ENCODE assay signal across 8 cellular contexts in genomic region chr1:181149326-181150000, GRCh38.
A peak's percentile ranks its signal among the peaks of the same experiment; 100 is the strongest.
DNase-seq lines count a peak whose midpoint lies in the region; ATAC-seq and TF ChIP-seq lines count a peak whose summit lies in the region.

No MANE protein-coding gene starts in this region.

- H3K23me2 ChIP-seq in H9 (ENCODE audit: insufficient read length, low read depth, low read length, poor library complexity, severe bottlenecking), result no peaks in the 10 kb centered on the region

- no peak overlapping the region for H3K56ac ChIP-seq in H9 (ENCODE audit: insufficient read length, low read depth, low read length)

- H3K27ac ChIP-seq in H9 (ENCODE audit: insufficient read length, low read depth, low read length), result no peak overlapping the region

- H2BK5ac ChIP-seq in H9 (ENCODE audit: insufficient read length, low read length), result no peak overlapping the region

- H3K4me2 ChIP-seq in H9 (ENCODE audit: insufficient read depth, insufficient read length, low read length), result no peak overlapping the region

- H3K36me3 Mint-ChIP-seq in H9 (ENCODE audit: insufficient read depth in 1 of 3, low read depth in 3 of 3), result peaks cover 0 to 3% (median 0%) of the 10 kb centered on the region in 3 experiments; a peak in 1 of 7 replicates

- H3K9me3 ChIP-seq in H9 (ENCODE audit: control insufficient read depth, low read depth, low read length), result no peaks in the 10 kb centered on the region

- H4K8ac ChIP-seq in H9 (replicated peaks; ENCODE audit: insufficient read length, low read depth, low read length), result no peak overlapping the region

- H3K79me1 ChIP-seq in H9 (ENCODE audit: insufficient read depth, low read depth, low read length, poor library complexity, severe bottlenecking), result no peaks in the 10 kb centered on the region

- no peak overlapping the region for H3K14ac ChIP-seq in H9 (ENCODE audit: insufficient read depth, low read length)

- ATAC-seq in GM18861 (IDR thresholded peaks at IDR 0.05; ENCODE audit: unreplicated experiment), result peak; percentile 68
- ATAC-seq in HG02623 (IDR thresholded peaks at IDR 0.05; ENCODE audit: unreplicated experiment), result peak; percentile 82

- H2BK20ac ChIP-seq in H9 (ENCODE audit: low read depth, low read length, poor library complexity, severe bottlenecking), result no peak overlapping the region

- no peak overlapping the region for H3K23ac ChIP-seq in H9 (ENCODE audit: insufficient read length, low read depth, low read length)

- H2AFZ ChIP-seq in H9 (ENCODE audit: low read length), result no peak overlapping the region

- TF ChIP-seq CTCF in H9 (conservative IDR thresholded peaks at IDR 0.05), result no peak

- H4K20me1 ChIP-seq in H9 (ENCODE audit: control insufficient read depth, insufficient read depth, insufficient read length), result no peaks in the 10 kb centered on the region

- H4K91ac ChIP-seq in H9 (ENCODE audit: insufficient read length, low read depth, low read length), result no peak overlapping the region

- no peak overlapping the region for H2BK120ac ChIP-seq in H9 (ENCODE audit: low read depth, low read length, poor library complexity, severe bottlenecking)

- H3T11ph ChIP-seq in H9 (ENCODE audit: low read length), result no peak overlapping the region

- H3K27me3 Mint-ChIP-seq in H9 (ENCODE audit: low read depth), result peaks cover 12% of the 10 kb centered on the region

- H4K5ac ChIP-seq in H9 (ENCODE audit: insufficient read length, low read depth, low read length), result no peak overlapping the region

- peaks cover 8 to 10% of the 10 kb centered on the region in 2 experiments; a peak in 3 of 5 replicates for H3K9me3 Mint-ChIP-seq in H9

- H3K4me1 Mint-ChIP-seq in H9, result peaks cover 12 to 19% of the 10 kb centered on the region in 2 experiments

- no peaks in the 10 kb centered on the region for H3K79me2 ChIP-seq in H9 (ENCODE audit: insufficient read depth, low read length)

- H2BK12ac ChIP-seq in H9 (ENCODE audit: insufficient read length, low read depth, low read length), result no peak overlapping the region

- H3K27ac Mint-ChIP-seq in H9, result peak overlapping the region in 1 of 3 experiments; percentile 62; a peak in 1 of 7 replicates

- no CpG with 5 or more reads among the region's 10 CpGs for WGBS in H9 (ENCODE audit: extremely low coverage, insufficient read length, low lambda C conversion rate)

- H3K4ac ChIP-seq in H9 (ENCODE audit: low read depth, low read length), result no peak overlapping the region

- no peak overlapping the region for H2AK5ac ChIP-seq in H9 (ENCODE audit: insufficient read length, low read length)

- peak; percentile 59 for DNase-seq in NCI-H187 treated with DMSO at 0.1 percent for 48 hours (lab: John Stamatoyannopoulos, UW)
- peak; percentile 50 for DNase-seq in activated T-cell treated with anti-CD3 and anti-CD28 coated beads for 4 hours
- DNase-seq in stimulated activated CD4-positive, alpha-beta T cell treated with anti-CD3 and anti-CD28 coated beads, Interleukin-12 subunit alpha, Interleukin-12 subunit beta, amount 100 ng/mL, for 48 hours (ENCODE audit: low read depth in 2 of 3, low spot score in 1 of 3), result peak; percentile 49 to 55 (median 55)
- no peak for DNase-seq in H9
- DNase-seq in mucosa of gallbladder (ENCODE audit: low spot score), result no peak
- DNase-seq in NCI-H1930 (lab: John Stamatoyannopoulos, UW), result no peak

- H3K4me1 ChIP-seq in H9 (ENCODE audit: insufficient read depth, low read length), result no peaks in the 10 kb centered on the region

- H3K27me3 ChIP-seq in H9 (ENCODE audit: insufficient read depth, low read length), result no peaks in the 10 kb centered on the region

- H3K4me3 Mint-ChIP-seq in H9, result no peak overlapping the region

- H3K18ac ChIP-seq in H9 (ENCODE audit: insufficient read length, low read depth, low read length), result no peak overlapping the region

- no peak overlapping the region for H2BK15ac ChIP-seq in H9 (ENCODE audit: low read depth, low read length)

- H3K9ac ChIP-seq in H9 (ENCODE audit: extremely low read depth, insufficient read length, low read length), result no peak overlapping the region

Comparison
In these comparisons a context has a peak if more than half of its experiments do, and no peak if none do; other contexts are left out.
1. DNase-seq: peak in NCI-H187 treated with DMSO at 0.1 percent for 48 hours (single experiment), activated T-cell treated with anti-CD3 and anti-CD28 coated beads for 4 hours (single experiment) and stimulated activated CD4-positive, alpha-beta T cell treated with anti-CD3 and anti-CD28 coated beads, Interleukin-12 subunit alpha, Interleukin-12 subunit beta, amount 100 ng/mL, for 48 hours (3 of 3); none in H9 (single experiment), mucosa of gallbladder (single experiment) and NCI-H1930 (0 of 2).